In genomic region chr16:84742561-84743200, GRCh38 we compare ENCODE assay signal across 20 cellular contexts. TPM values are rescaled to one million over a fixed set of nuclear protein-coding genes. Genes with fewer than 3 reads are reported as not detected.
DNase-seq lines count a peak whose midpoint lies in the region; ATAC-seq lines count a peak whose summit lies in the region.
"Had no signal": no experiment of that assay in that cellular context is flagged by ENCODE, and none has a peak within 500 bp of the region (broad histone marks: within the 10 kb centered on the region; RNA-seq: fewer than 3 reads in every experiment).

No MANE protein-coding gene starts in this region.

- no peak overlapping the region for H3K4me3 Mint-ChIP-seq in naive thymus-derived CD4-positive, alpha-beta T cell
- H3K4me3 Mint-ChIP-seq: activated CD4-positive, alpha-beta memory T cell treated with anti-CD3 and anti-CD28 coated beads, Interleukin-2, amount 10 ng/mL, durations not matched to agents 7 days and 5 days; stimulated activated naive CD8-positive, alpha-beta T cell treated with anti-CD3 and anti-CD28 coated beads, Interleukin-15, amount 100 ng/mL, for 72 hours had no signal

- peaks cover 21 to 49% (median 32%) of the 10 kb centered on the region in 7 donors for H3K4me1 Mint-ChIP-seq in naive thymus-derived CD4-positive, alpha-beta T cell

- no peak overlapping the region for H3K4me3 ChIP-seq in naive thymus-derived CD4-positive, alpha-beta T cell (ENCODE audit: low read length)
- H3K4me3 ChIP-seq: spleen had no signal

- peak; percentile 16 for ATAC-seq in naive thymus-derived CD4-positive, alpha-beta T cell
- no peak for ATAC-seq in HG03342 (IDR thresholded peaks at IDR 0.05; ENCODE audit: unreplicated experiment)
- ATAC-seq: left cardiac atrium; PC-3; stimulated activated naive CD8-positive, alpha-beta T cell treated with anti-CD3 and anti-CD28 coated beads, Interleukin-15, amount 100 ng/mL, for 72 hours had no signal

- H3K27ac Mint-ChIP-seq in naive thymus-derived CD4-positive, alpha-beta T cell: peak overlapping the region in 2 of 9 donors; percentile 12 to 32
- H3K27ac Mint-ChIP-seq: activated CD4-positive, alpha-beta memory T cell treated with anti-CD3 and anti-CD28 coated beads, Interleukin-2, amount 10 ng/mL, durations not matched to agents 7 days and 5 days had no signal

- POLR2A ChIA-PET in naive thymus-derived CD4-positive, alpha-beta T cell (lab: Charles Lee): no interaction called here

- H3K36me3 ChIP-seq in naive thymus-derived CD4-positive, alpha-beta T cell (ENCODE audit: control insufficient read depth in 2 of 3, insufficient read depth in 3 of 3, low read length in 3 of 3): peaks cover 3 to 34% (median 4%) of the 10 kb centered on the region in 3 experiments

- peak overlapping the region; percentile 36 for H3K27ac ChIP-seq in caudate nucleus (ENCODE audit: low read depth, low read length)
- H3K27ac ChIP-seq in naive thymus-derived CD4-positive, alpha-beta T cell (ENCODE audit: low read depth, low read length): no peak overlapping the region

- peaks cover 0 to 24% (median 5%) of the 10 kb centered on the region in 5 donors for H3K36me3 Mint-ChIP-seq in naive thymus-derived CD4-positive, alpha-beta T cell

- H3K4me1 ChIP-seq in naive thymus-derived CD4-positive, alpha-beta T cell (ENCODE audit: control insufficient read depth in 2 of 2, insufficient read depth in 2 of 2, low read length in 2 of 2): peaks cover 0 to 7% of the 10 kb centered on the region in 2 donors

- peak; percentile 60 for DNase-seq in CD1c-positive myeloid dendritic cell (ENCODE audit: extremely low spot score)
- peak; percentile 33 to 66 for DNase-seq in NOMO-1 (lab: John Stamatoyannopoulos, UW; ENCODE audit: unreplicated experiment in 2 of 2)
- DNase-seq in caudate nucleus (lab: John Stamatoyannopoulos, UW): no peak
- DNase-seq in naive thymus-derived CD4-positive, alpha-beta T cell: no peak
- DNase-seq in hepatic stellate cell (ENCODE audit: low spot score): no peak
- no peak for DNase-seq in NCI-H1436 treated with DMSO at 0.1 percent for 48 hours (lab: John Stamatoyannopoulos, UW)
- no peak for DNase-seq in COLO829 (ENCODE audit: low spot score)
- DNase-seq: activated CD4-positive, alpha-beta memory T cell treated with anti-CD3 and anti-CD28 coated beads, Interleukin-2, amount 10 ng/mL, durations not matched to agents 7 days and 5 days; amniotic stem cell; cortex of kidney; DMS 273 treated with DMSO at 0.1 percent for 48 hours; hippocampal formation; Karpas-422; left cardiac atrium; NCI-H1694 treated with DMSO at 0.1 percent for 48 hours; NCI-H446 treated with DMSO at 0.1 percent for 48 hours; PC-3; spleen; stimulated activated naive CD8-positive, alpha-beta T cell treated with anti-CD3 and anti-CD28 coated beads, Interleukin-15, amount 100 ng/mL, for 72 hours had no signal

- intact Hi-C loops in naive thymus-derived CD4-positive, alpha-beta T cell (cut with micrococcal nuclease): no loop called here

- CTCF ChIA-PET in naive thymus-derived CD4-positive, alpha-beta T cell (lab: Charles Lee): no interaction called here

- no peaks in the 10 kb centered on the region for H3K27me3 ChIP-seq in naive thymus-derived CD4-positive, alpha-beta T cell (ENCODE audit: control insufficient read depth in 2 of 2, insufficient read depth in 2 of 2, low read length in 2 of 2)
- H3K27me3 ChIP-seq: spleen had no signal

- H3K27me3 Mint-ChIP-seq in naive thymus-derived CD4-positive, alpha-beta T cell: no peaks in the 10 kb centered on the region
- H3K27me3 Mint-ChIP-seq: activated CD4-positive, alpha-beta memory T cell treated with anti-CD3 and anti-CD28 coated beads, Interleukin-2, amount 10 ng/mL, durations not matched to agents 7 days and 5 days; stimulated activated naive CD8-positive, alpha-beta T cell treated with anti-CD3 and anti-CD28 coated beads, Interleukin-15, amount 100 ng/mL, for 72 hours had no signal

- no peaks in the 10 kb centered on the region for H3K9me3 Mint-ChIP-seq in naive thymus-derived CD4-positive, alpha-beta T cell
- H3K9me3 Mint-ChIP-seq: activated CD4-positive, alpha-beta memory T cell treated with anti-CD3 and anti-CD28 coated beads, Interleukin-2, amount 10 ng/mL, durations not matched to agents 7 days and 5 days; stimulated activated naive CD8-positive, alpha-beta T cell treated with anti-CD3 and anti-CD28 coated beads, Interleukin-15, amount 100 ng/mL, for 72 hours had no signal

- H3K9me3 ChIP-seq in naive thymus-derived CD4-positive, alpha-beta T cell (ENCODE audit: control insufficient read depth in 2 of 3, low read length in 3 of 3): no peaks in the 10 kb centered on the region
- H3K9me3 ChIP-seq: spleen had no signal

RNA-seq across cellular contexts. Expression of gene USP10, which starts 42.9 kb away (rescaled TPM):
- total RNA-seq in naive thymus-derived CD4-positive, alpha-beta T cell: 100 to 1,000 TPM in 3 of 5 experiments, 10 to 100 TPM in 2; 88.4 to 113 (median 112) TPM
- polyA plus RNA-seq in naive thymus-derived CD4-positive, alpha-beta T cell: 100 to 1,000 TPM; 106 to 123 TPM

Comparison
In these comparisons a context has a peak if more than half of its experiments do, and no peak if none do; other contexts are left out.
1. DNase-seq: peak in CD1c-positive myeloid dendritic cell (single experiment) and NOMO-1 (2 of 2); none in caudate nucleus (0 of 61), naive thymus-derived CD4-positive, alpha-beta T cell (0 of 9), hepatic stellate cell (single experiment), NCI-H1436 treated with DMSO at 0.1 percent for 48 hours (single experiment) and COLO829 (single experiment).